9 cellular contexts compared by ENCODE assay signal in genomic region chr20:33814238-33814712, GRCh38. TPM values are rescaled to one million over a fixed set of nuclear protein-coding genes. Genes with fewer than 3 reads are reported as not detected.
DNase-seq lines count a peak whose midpoint lies in the region; ATAC-seq and TF ChIP-seq lines count a peak whose summit lies in the region.
"Had no signal": no experiment of that assay in that cellular context is flagged by ENCODE, and none has a peak within 500 bp of the region (broad histone marks: within the 10 kb centered on the region; RNA-seq: fewer than 3 reads in every experiment).

No MANE protein-coding gene starts in this region.

- in situ Hi-C loops in gastrocnemius medialis (cut with MboI; ENCODE audit: low sequenced_read_pairs in 4 of 4): no loop called here

- H3K9me3 ChIP-seq in DND-41 (ENCODE audit: insufficient read depth, low read length, severe bottlenecking) (no peaks in the 10 kb centered on the region), OCI-LY7 (ENCODE audit: low read length) (no peaks in the 10 kb centered on the region), neutrophil (no peaks in the 10 kb centered on the region), gastrocnemius medialis (no peaks in the 10 kb centered on the region)
- H3K9me3 ChIP-seq: SJSA1 had no signal

- DNase-seq in DND-41: no peak
- no peak for DNase-seq in OCI-LY7 (ENCODE audit: low spot score)
- no peak for DNase-seq in central memory CD8-positive, alpha-beta T cell (ENCODE audit: low spot score in 2 of 2)
- DNase-seq in NCI-H774 (lab: John Stamatoyannopoulos, UW): no peak
- no peak for DNase-seq in gastrocnemius medialis
- DNase-seq: mesendoderm had no signal

- H3K4me1 ChIP-seq in DND-41 (ENCODE audit: insufficient read depth, low read length): peaks cover 43% of the 10 kb centered on the region
- H3K4me1 ChIP-seq in OCI-LY7 (ENCODE audit: insufficient read depth, low read length, poor library complexity, severe bottlenecking): peaks cover 40% of the 10 kb centered on the region
- peaks cover 48 to 67% of the 10 kb centered on the region in 2 experiments for H3K4me1 ChIP-seq in neutrophil (ENCODE audit: control insufficient read depth in 1 of 2, insufficient read depth in 1 of 2, low read depth in 1 of 2, low read length in 1 of 2)
- peaks cover 59 to 60% of the 10 kb centered on the region in 2 donors for H3K4me1 ChIP-seq in gastrocnemius medialis

- no peak overlapping the region for H3K9ac ChIP-seq in DND-41 (ENCODE audit: low read depth, low read length)

- H3K4me3 ChIP-seq in DND-41 (ENCODE audit: low read depth in 1 of 2, low read length in 2 of 2) (peak overlapping the region in 1 of 2 experiments; percentile 23; a peak in 1 of 4 replicates), OCI-LY7 (ENCODE audit: low read depth, low read length, poor library complexity, severe bottlenecking) (no peak overlapping the region), neutrophil (ENCODE audit: low read depth in 1 of 2, low read length in 1 of 2) (no peak overlapping the region), gastrocnemius medialis (no peak overlapping the region)
- H3K4me3 ChIP-seq: SJSA1 had no signal

- POLR2A ChIA-PET in OCI-LY7 (lab: Charles Lee): interaction anchor here (1.0 to 1.1 kb wide), 2 partner anchors 35 to 179 kb away, joined by 3 read pairs; partner anchors contain the start of gene RALY

- no peaks in the 10 kb centered on the region for H3K9me3 Mint-ChIP-seq in central memory CD8-positive, alpha-beta T cell

- H3K79me2 ChIP-seq in DND-41 (ENCODE audit: insufficient read depth, low read length): peaks cover 80% of the 10 kb centered on the region
- peaks cover 79% of the 10 kb centered on the region for H3K79me2 ChIP-seq in OCI-LY7 (ENCODE audit: insufficient read depth, low read depth, low read length)

- peaks cover 24% of the 10 kb centered on the region for H3K36me3 ChIP-seq in DND-41 (ENCODE audit: insufficient read depth, low read length)
- peaks cover 41% of the 10 kb centered on the region for H3K36me3 ChIP-seq in OCI-LY7 (ENCODE audit: insufficient read depth, low read length)
- peaks cover 10% of the 10 kb centered on the region for H3K36me3 ChIP-seq in neutrophil
- no peaks in the 10 kb centered on the region for H3K36me3 ChIP-seq in gastrocnemius medialis

- no peak for TF ChIP-seq POLR2A in gastrocnemius medialis (IDR thresholded peaks at IDR 0.05)

- BruUV-seq in OCI-LY7 (replicated peaks; lab: Mats Ljungman, UMichigan): no TSS peak

- H2AFZ ChIP-seq in DND-41 (ENCODE audit: low read depth, low read length) (no peak overlapping the region), OCI-LY7 (ENCODE audit: low read length) (no peak overlapping the region)

- no peaks in the 10 kb centered on the region for H3K27me3 Mint-ChIP-seq in central memory CD8-positive, alpha-beta T cell

- H3K36me3 Mint-ChIP-seq in central memory CD8-positive, alpha-beta T cell (ENCODE audit: insufficient read depth): peaks cover 9% of the 10 kb centered on the region

- TF ChIP-seq CTCF in DND-41 (IDR thresholded peaks at IDR 0.05; ENCODE audit: borderline replicate concordance, extremely low read depth, low read length, poor library complexity, severe bottlenecking) (no peak), OCI-LY7 (conservative IDR thresholded peaks at IDR 0.05; ENCODE audit: low read length) (no peak), neutrophil (IDR thresholded peaks at IDR 0.05) (no peak), gastrocnemius medialis (IDR thresholded peaks at IDR 0.05 in 4 of 5, conservative IDR thresholded peaks at IDR 0.05 in 1 of 5) (no peak)

- intact Hi-C loops in OCI-LY7 (cut with micrococcal nuclease; ENCODE audit: unreplicated experiment): loop anchor here (5.0 kb wide), 1 partner anchor 298 kb away; the partner anchor contains the start of gene EIF2S2
- intact Hi-C loops in gastrocnemius medialis (cut with DNase I; ENCODE audit: low total_unique reads): loop anchor here (5.0 to 10.0 kb wide), 4 partner anchors 142 to 1457 kb away; partner anchors contain the start of genes ASXL1, EIF2S2, NECAB3 and TRPC4AP

- H3K27me3 ChIP-seq in DND-41 (ENCODE audit: insufficient read depth, low read length, poor library complexity) (no peaks in the 10 kb centered on the region), neutrophil (no peaks in the 10 kb centered on the region), gastrocnemius medialis (no peaks in the 10 kb centered on the region)
- H3K27me3 ChIP-seq: SJSA1 had no signal

- H3K9me2 ChIP-seq in OCI-LY7 (ENCODE audit: insufficient read depth, low read length): no peaks in the 10 kb centered on the region

- H3K4me3 Mint-ChIP-seq in central memory CD8-positive, alpha-beta T cell: peak overlapping the region; percentile 91

- peaks cover 66% of the 10 kb centered on the region for H3K4me1 Mint-ChIP-seq in central memory CD8-positive, alpha-beta T cell

- ATAC-seq in DND-41 (ENCODE audit: insufficient read depth, low read depth) (no peak), GM21390 (IDR thresholded peaks at IDR 0.05; ENCODE audit: unreplicated experiment) (no peak), gastrocnemius medialis (no peak)
- no peak for ATAC-seq in central memory CD8-positive, alpha-beta T cell (replicated peaks; ENCODE audit: extremely low read depth, poor library complexity, severe bottlenecking)

- CTCF ChIA-PET in OCI-LY7 (lab: Charles Lee; ENCODE audit: unreplicated experiment): no interaction called here

- H3K27ac Mint-ChIP-seq in central memory CD8-positive, alpha-beta T cell (ENCODE audit: low read depth): peak overlapping the region; percentile 6

- H3K27ac ChIP-seq in DND-41 (ENCODE audit: low read length) (no peak overlapping the region), OCI-LY7 (ENCODE audit: low read depth, low read length, poor library complexity, severe bottlenecking) (no peak overlapping the region), neutrophil (peak overlapping the region; percentile 97), gastrocnemius medialis (peak overlapping the region in 1 of 4 donors; percentile 99)
- H3K27ac ChIP-seq: SJSA1 had no signal

- H4K20me1 ChIP-seq in DND-41 (ENCODE audit: insufficient read depth, low read length) (peaks cover 68% of the 10 kb centered on the region), OCI-LY7 (ENCODE audit: insufficient read depth, low read length) (peaks cover 18% of the 10 kb centered on the region; the same call in 1 of the 2 replicates)

- H3K4me2 ChIP-seq in DND-41 (ENCODE audit: insufficient read depth, low read length): peak overlapping the region; percentile 40
- peak overlapping the region; percentile 27; the same call in 1 of the 2 replicates for H3K4me2 ChIP-seq in OCI-LY7 (ENCODE audit: low read length)

RNA-seq across cellular contexts. Expression of gene CHMP4B, which starts 3.1 kb away (rescaled TPM):
- total RNA-seq in OCI-LY7 (2014; rRNA removed; shearing (Covaris generic)): 32.4 and 46.6 TPM in 2 replicates
- total RNA-seq in OCI-LY7 (2022): 80.4 and 84.2 TPM in 2 replicates
- 100 to 1,000 TPM in 1 of 4 donors, 10 to 100 TPM in 3; 57.4 to 109 (median 82.7) TPM for total RNA-seq in gastrocnemius medialis
